ENCODE assay signal across 1 cellular context in genomic region chr19:50325310-50326100, GRCh38.
TF ChIP-seq lines count a peak whose summit lies in the region.

No MANE protein-coding gene starts in this region.

TF ChIP-seq in IMR-90, 13 proteins besides CTCF, POLR2A, EP300 and RAD21:
- TF ChIP-seq MAZ (IDR thresholded peaks at IDR 0.05; ENCODE audit: borderline replicate concordance, low read depth, low read length) = peak; percentile 74; the same call in 1 of the 2 replicates
- no peak for TF ChIP-seq CEBPB (IDR thresholded peaks at IDR 0.05; ENCODE audit: low read depth, low read length)
